ENCODE assay signal across 1 cellular context in the genomic region with DNA sequence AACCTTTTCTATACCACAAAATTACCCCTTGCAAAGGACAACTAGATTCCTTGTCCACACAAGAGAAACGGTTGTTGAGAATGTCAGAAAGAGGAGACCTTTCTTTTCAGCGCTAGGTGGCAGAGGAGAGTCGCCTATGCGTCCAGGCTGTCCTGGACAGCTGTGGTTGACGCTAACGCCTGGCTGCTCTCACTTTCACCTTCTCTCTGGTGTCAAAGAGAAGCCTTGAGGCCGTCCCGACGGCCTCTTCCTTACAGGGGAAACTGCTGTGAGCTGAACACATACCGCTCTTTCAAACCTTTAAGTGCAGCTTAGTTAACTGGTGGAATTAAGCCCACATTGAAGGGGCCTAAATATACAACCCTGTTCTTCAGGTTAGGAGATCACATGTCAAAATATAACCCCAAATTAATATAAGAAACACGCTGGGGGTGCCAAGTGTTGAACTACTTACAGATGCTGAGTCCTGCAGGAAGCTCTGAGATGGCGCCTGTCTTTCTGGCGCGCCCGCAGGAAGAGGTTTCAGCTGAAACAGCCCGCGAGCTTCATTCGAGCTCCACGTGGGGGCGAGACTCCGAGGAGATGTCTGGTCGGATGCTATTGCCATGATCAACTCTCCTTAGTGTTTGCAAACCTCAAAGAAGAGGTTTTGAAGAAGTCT.
A peak's percentile ranks its signal among the peaks of the same experiment; 100 is the strongest.
TF ChIP-seq lines count a peak whose summit lies in the region.

No MANE protein-coding gene starts in this region.

TF ChIP-seq in HepG2, 621 proteins besides CTCF, POLR2A, EP300 and RAD21 (continued from another document and continues in another):
- 0 out of 2 replicates have a peak, but pooled peaks have one; percentile 32 for TF ChIP-seq ZNF331 (CRISPR knock-in tag; IDR thresholded peaks at IDR 0.05)
- no peak for TF ChIP-seq NFATC3 (CRISPR knock-in tag; IDR thresholded peaks at IDR 0.05)
- TF ChIP-seq SOX5 (CRISPR knock-in tag; IDR thresholded peaks at IDR 0.05; ENCODE audit: borderline replicate concordance) = no peak
- TF ChIP-seq, protein P1, sequence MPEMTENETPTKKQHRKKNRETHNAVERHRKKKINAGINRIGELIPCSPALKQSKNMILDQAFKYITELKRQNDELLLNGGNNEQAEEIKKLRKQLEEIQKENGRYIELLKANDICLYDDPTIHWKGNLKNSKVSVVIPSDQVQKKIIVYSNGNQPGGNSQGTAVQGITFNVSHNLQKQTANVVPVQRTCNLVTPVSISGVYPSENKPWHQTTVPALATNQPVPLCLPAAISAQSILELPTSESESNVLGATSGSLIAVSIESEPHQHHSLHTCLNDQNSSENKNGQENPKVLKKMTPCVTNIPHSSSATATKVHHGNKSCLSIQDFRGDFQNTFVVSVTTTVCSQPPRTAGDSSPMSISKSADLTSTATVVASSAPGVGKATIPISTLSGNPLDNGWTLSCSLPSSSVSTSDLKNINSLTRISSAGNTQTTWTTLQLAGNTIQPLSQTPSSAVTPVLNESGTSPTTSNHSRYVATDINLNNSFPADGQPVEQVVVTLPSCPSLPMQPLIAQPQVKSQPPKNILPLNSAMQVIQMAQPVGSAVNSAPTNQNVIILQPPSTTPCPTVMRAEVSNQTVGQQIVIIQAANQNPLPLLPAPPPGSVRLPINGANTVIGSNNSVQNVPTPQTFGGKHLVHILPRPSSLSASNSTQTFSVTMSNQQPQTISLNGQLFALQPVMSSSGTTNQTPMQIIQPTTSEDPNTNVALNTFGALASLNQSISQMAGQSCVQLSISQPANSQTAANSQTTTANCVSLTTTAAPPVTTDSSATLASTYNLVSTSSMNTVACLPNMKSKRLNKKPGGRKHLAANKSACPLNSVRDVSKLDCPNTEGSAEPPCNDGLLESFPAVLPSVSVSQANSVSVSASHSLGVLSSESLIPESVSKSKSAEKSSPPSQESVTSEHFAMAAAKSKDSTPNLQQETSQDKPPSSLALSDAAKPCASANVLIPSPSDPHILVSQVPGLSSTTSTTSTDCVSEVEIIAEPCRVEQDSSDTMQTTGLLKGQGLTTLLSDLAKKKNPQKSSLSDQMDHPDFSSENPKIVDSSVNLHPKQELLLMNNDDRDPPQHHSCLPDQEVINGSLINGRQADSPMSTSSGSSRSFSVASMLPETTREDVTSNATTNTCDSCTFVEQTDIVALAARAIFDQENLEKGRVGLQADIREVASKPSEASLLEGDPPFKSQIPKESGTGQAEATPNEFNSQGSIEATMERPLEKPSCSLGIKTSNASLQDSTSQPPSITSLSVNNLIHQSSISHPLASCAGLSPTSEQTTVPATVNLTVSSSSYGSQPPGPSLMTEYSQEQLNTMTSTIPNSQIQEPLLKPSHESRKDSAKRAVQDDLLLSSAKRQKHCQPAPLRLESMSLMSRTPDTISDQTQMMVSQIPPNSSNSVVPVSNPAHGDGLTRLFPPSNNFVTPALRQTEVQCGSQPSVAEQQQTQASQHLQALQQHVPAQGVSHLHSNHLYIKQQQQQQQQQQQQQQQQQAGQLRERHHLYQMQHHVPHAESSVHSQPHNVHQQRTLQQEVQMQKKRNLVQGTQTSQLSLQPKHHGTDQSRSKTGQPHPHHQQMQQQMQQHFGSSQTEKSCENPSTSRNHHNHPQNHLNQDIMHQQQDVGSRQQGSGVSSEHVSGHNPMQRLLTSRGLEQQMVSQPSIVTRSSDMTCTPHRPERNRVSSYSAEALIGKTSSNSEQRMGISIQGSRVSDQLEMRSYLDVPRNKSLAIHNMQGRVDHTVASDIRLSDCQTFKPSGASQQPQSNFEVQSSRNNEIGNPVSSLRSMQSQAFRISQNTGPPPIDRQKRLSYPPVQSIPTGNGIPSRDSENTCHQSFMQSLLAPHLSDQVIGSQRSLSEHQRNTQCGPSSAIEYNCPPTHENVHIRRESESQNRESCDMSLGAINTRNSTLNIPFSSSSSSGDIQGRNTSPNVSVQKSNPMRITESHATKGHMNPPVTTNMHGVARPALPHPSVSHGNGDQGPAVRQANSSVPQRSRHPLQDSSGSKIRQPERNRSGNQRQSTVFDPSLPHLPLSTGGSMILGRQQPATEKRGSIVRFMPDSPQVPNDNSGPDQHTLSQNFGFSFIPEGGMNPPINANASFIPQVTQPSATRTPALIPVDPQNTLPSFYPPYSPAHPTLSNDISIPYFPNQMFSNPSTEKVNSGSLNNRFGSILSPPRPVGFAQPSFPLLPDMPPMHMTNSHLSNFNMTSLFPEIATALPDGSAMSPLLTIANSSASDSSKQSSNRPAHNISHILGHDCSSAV (CRISPR knock-in tag; IDR thresholded peaks at IDR 0.05; ENCODE audit: borderline replicate concordance) = 0 out of 2 replicates have a peak, but pooled peaks have one; percentile 57
- TF ChIP-seq SMC3 (IDR thresholded peaks at IDR 0.05; ENCODE audit: low read length) = peak; percentile 48
- TF ChIP-seq ZNF614 (CRISPR knock-in tag; IDR thresholded peaks at IDR 0.05; ENCODE audit: borderline replicate concordance) = peak; percentile 71; the same call in 1 of the 2 replicates
- TF ChIP-seq, protein P2, sequence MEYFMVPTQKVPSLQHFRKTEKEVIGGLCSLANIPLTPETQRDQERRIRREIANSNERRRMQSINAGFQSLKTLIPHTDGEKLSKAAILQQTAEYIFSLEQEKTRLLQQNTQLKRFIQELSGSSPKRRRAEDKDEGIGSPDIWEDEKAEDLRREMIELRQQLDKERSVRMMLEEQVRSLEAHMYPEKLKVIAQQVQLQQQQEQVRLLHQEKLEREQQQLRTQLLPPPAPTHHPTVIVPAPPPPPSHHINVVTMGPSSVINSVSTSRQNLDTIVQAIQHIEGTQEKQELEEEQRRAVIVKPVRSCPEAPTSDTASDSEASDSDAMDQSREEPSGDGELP (IDR thresholded peaks at IDR 0.05; ENCODE audit: borderline replicate concordance, low read depth) = peak; percentile 61
- TF ChIP-seq MYNN (CRISPR knock-in tag; IDR thresholded peaks at IDR 0.05; ENCODE audit: low read depth) = no peak
- no peak for TF ChIP-seq LCORL (IDR thresholded peaks at IDR 0.05)
- 0 out of 2 replicates have a peak, but pooled peaks have one; percentile 24 for TF ChIP-seq LCORL (CRISPR knock-in tag; IDR thresholded peaks at IDR 0.05)
- peak; percentile 13; the same call in 1 of the 2 replicates for TF ChIP-seq ZNF12 (CRISPR knock-in tag; IDR thresholded peaks at IDR 0.05)
- TF ChIP-seq, protein P3, sequence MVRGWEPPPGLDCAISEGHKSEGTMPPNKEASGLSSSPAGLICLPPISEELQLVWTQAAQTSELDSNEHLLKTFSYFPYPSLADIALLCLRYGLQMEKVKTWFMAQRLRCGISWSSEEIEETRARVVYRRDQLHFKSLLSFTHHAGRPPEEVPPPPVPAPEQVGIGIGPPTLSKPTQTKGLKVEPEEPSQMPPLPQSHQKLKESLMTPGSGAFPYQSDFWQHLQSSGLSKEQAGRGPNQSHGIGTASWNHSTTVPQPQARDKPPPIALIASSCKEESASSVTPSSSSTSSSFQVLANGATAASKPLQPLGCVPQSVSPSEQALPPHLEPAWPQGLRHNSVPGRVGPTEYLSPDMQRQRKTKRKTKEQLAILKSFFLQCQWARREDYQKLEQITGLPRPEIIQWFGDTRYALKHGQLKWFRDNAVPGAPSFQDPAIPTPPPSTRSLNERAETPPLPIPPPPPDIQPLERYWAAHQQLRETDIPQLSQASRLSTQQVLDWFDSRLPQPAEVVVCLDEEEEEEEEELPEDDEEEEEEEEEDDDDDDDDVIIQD (CRISPR knock-in tag; IDR thresholded peaks at IDR 0.05; ENCODE audit: low read depth) = 0 out of 2 replicates have a peak, but pooled peaks have one; percentile 20
- TF ChIP-seq, protein P4, sequence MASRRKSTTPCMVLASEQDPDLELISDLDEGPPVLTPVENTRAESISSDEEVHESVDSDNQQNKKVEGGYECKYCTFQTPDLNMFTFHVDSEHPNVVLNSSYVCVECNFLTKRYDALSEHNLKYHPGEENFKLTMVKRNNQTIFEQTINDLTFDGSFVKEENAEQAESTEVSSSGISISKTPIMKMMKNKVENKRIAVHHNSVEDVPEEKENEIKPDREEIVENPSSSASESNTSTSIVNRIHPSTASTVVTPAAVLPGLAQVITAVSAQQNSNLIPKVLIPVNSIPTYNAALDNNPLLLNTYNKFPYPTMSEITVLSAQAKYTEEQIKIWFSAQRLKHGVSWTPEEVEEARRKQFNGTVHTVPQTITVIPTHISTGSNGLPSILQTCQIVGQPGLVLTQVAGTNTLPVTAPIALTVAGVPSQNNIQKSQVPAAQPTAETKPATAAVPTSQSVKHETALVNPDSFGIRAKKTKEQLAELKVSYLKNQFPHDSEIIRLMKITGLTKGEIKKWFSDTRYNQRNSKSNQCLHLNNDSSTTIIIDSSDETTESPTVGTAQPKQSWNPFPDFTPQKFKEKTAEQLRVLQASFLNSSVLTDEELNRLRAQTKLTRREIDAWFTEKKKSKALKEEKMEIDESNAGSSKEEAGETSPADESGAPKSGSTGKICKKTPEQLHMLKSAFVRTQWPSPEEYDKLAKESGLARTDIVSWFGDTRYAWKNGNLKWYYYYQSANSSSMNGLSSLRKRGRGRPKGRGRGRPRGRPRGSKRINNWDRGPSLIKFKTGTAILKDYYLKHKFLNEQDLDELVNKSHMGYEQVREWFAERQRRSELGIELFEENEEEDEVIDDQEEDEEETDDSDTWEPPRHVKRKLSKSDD (CRISPR knock-in tag; IDR thresholded peaks at IDR 0.05; ENCODE audit: low read depth) = no peak
- TF ChIP-seq, protein P5, sequence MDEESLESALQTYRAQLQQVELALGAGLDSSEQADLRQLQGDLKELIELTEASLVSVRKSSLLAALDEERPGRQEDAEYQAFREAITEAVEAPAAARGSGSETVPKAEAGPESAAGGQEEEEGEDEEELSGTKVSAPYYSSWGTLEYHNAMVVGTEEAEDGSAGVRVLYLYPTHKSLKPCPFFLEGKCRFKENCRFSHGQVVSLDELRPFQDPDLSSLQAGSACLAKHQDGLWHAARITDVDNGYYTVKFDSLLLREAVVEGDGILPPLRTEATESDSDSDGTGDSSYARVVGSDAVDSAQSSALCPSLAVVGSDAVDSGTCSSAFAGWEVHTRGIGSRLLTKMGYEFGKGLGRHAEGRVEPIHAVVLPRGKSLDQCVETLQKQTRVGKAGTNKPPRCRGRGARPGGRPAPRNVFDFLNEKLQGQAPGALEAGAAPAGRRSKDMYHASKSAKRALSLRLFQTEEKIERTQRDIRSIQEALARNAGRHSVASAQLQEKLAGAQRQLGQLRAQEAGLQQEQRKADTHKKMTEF (CRISPR knock-in tag; IDR thresholded peaks at IDR 0.05) = 0 out of 2 replicates have a peak, but pooled peaks have one; percentile 28
- TF ChIP-seq SAP130 (CRISPR knock-in tag; IDR thresholded peaks at IDR 0.05; ENCODE audit: low read depth) = 0 out of 2 replicates have a peak, but pooled peaks have one; percentile 25
- TF ChIP-seq ERF (CRISPR knock-in tag; IDR thresholded peaks at IDR 0.05) = 0 out of 2 replicates have a peak, but pooled peaks have one; percentile 25
- 0 out of 2 replicates have a peak, but pooled peaks have one; percentile 34 for TF ChIP-seq PPARG (CRISPR knock-in tag; conservative IDR thresholded peaks at IDR 0.05)
- peak; percentile 39 for TF ChIP-seq TEAD3 (CRISPR knock-in tag; optimal IDR thresholded peaks at IDR 0.05; ENCODE audit: borderline replicate concordance)
- no peak for TF ChIP-seq ZNF543 (CRISPR knock-in tag; IDR thresholded peaks at IDR 0.05)
- TF ChIP-seq, protein P6, sequence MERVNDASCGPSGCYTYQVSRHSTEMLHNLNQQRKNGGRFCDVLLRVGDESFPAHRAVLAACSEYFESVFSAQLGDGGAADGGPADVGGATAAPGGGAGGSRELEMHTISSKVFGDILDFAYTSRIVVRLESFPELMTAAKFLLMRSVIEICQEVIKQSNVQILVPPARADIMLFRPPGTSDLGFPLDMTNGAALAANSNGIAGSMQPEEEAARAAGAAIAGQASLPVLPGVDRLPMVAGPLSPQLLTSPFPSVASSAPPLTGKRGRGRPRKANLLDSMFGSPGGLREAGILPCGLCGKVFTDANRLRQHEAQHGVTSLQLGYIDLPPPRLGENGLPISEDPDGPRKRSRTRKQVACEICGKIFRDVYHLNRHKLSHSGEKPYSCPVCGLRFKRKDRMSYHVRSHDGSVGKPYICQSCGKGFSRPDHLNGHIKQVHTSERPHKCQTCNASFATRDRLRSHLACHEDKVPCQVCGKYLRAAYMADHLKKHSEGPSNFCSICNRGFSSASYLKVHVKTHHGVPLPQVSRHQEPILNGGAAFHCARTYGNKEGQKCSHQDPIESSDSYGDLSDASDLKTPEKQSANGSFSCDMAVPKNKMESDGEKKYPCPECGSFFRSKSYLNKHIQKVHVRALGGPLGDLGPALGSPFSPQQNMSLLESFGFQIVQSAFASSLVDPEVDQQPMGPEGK (CRISPR knock-in tag; IDR thresholded peaks at IDR 0.05) = 0 out of 2 replicates have a peak, but pooled peaks have one; percentile 7
- peak; percentile 53; the same call in 1 of the 2 replicates for TF ChIP-seq NFKBIZ (CRISPR knock-in tag; IDR thresholded peaks at IDR 0.05)
- 0 out of 2 replicates have a peak, but pooled peaks have one; percentile 20 for TF ChIP-seq SIX4 (CRISPR knock-in tag; IDR thresholded peaks at IDR 0.05)
- TF ChIP-seq FOXK1 (CRISPR knock-in tag; IDR thresholded peaks at IDR 0.05; ENCODE audit: borderline replicate concordance, low read depth) = peak; percentile 25; the same call in 1 of the 2 replicates
- TF ChIP-seq YEATS2 (CRISPR knock-in tag; IDR thresholded peaks at IDR 0.05; ENCODE audit: borderline replicate concordance) = 0 out of 2 replicates have a peak, but pooled peaks have one; percentile 35
- no peak for TF ChIP-seq ZNF431 (CRISPR knock-in tag; IDR thresholded peaks at IDR 0.05; ENCODE audit: borderline replicate concordance, low read depth)
- 0 out of 2 replicates have a peak, but pooled peaks have one; percentile 22 for TF ChIP-seq DMAP1 (CRISPR knock-in tag; IDR thresholded peaks at IDR 0.05)
- no peak for TF ChIP-seq ZNF33B (CRISPR knock-in tag; IDR thresholded peaks at IDR 0.05)
- no peak for TF ChIP-seq REL (CRISPR knock-in tag; conservative IDR thresholded peaks at IDR 0.05)
- TF ChIP-seq, protein P7, sequence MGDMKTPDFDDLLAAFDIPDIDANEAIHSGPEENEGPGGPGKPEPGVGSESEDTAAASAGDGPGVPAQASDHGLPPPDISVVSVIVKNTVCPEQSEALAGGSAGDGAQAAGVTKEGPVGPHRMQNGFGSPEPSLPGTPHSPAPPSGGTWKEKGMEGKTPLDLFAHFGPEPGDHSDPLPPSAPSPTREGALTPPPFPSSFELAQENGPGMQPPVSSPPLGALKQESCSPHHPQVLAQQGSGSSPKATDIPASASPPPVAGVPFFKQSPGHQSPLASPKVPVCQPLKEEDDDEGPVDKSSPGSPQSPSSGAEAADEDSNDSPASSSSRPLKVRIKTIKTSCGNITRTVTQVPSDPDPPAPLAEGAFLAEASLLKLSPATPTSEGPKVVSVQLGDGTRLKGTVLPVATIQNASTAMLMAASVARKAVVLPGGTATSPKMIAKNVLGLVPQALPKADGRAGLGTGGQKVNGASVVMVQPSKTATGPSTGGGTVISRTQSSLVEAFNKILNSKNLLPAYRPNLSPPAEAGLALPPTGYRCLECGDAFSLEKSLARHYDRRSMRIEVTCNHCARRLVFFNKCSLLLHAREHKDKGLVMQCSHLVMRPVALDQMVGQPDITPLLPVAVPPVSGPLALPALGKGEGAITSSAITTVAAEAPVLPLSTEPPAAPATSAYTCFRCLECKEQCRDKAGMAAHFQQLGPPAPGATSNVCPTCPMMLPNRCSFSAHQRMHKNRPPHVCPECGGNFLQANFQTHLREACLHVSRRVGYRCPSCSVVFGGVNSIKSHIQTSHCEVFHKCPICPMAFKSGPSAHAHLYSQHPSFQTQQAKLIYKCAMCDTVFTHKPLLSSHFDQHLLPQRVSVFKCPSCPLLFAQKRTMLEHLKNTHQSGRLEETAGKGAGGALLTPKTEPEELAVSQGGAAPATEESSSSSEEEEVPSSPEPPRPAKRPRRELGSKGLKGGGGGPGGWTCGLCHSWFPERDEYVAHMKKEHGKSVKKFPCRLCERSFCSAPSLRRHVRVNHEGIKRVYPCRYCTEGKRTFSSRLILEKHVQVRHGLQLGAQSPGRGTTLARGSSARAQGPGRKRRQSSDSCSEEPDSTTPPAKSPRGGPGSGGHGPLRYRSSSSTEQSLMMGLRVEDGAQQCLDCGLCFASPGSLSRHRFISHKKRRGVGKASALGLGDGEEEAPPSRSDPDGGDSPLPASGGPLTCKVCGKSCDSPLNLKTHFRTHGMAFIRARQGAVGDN (CRISPR knock-in tag; IDR thresholded peaks at IDR 0.05) = peak; percentile 42
- TF ChIP-seq ZFP37 (CRISPR knock-in tag; IDR thresholded peaks at IDR 0.05; ENCODE audit: borderline replicate concordance) = 0 out of 2 replicates have a peak, but pooled peaks have one; percentile 11
- TF ChIP-seq CBX5 (CRISPR knock-in tag; IDR thresholded peaks at IDR 0.05; ENCODE audit: borderline replicate concordance) = peak; percentile 27; the same call in 1 of the 2 replicates
